In the genomic region with DNA sequence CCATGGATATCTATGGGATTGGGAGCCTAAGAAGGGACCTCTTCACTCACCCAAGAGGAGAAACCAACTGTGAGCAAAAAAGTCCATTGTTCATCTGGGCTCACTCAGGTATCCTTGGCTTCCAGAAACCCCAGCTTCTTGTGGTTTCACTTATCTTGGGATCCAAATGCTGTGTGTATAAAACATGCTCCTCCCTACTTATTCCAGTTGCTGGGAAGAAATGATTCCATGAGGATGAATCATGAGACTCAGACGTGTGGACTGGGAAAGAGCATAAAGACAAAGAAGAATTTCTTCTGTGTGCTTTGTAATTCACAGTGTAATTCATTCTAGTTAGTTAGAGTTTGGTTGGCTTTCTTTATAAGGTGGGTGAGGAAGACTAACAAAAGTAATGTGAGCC, we compare ENCODE assay signal across 25 cellular contexts.
DNase-seq lines count a peak whose midpoint lies in the region; ATAC-seq, FAIRE-seq and TF ChIP-seq lines count a peak whose summit lies in the region.
"Had no signal": no experiment of that assay in that cellular context is flagged by ENCODE, and none has a peak within 500 bp of the region (broad histone marks: within the 10 kb centered on the region; RNA-seq: fewer than 3 reads in every experiment).

No MANE protein-coding gene starts in this region.

- no peak for TF ChIP-seq RAD21 in A549 (conservative IDR thresholded peaks at IDR 0.05 in 1 of 2, IDR thresholded peaks at IDR 0.05 in 1 of 2)

- no peaks in the 10 kb centered on the region for H3K4me1 ChIP-seq in A549
- H3K4me1 ChIP-seq: Peyer's patch had no signal

- peak overlapping the region; percentile 27 for H3K4me2 ChIP-seq in A549
- H3K4me2 ChIP-seq: SK-N-SH had no signal

- FAIRE-seq in A549 (lab: Jason Lieb, UNC), result no peak
- FAIRE-seq: GM18507, GM19239, HepG2, K562 had no signal

- no peak overlapping the region for H3K4me3 ChIP-seq in A549
- H3K4me3 ChIP-seq: K562, Peyer's patch had no signal

- DNase-seq in A549 (ENCODE audit: low read depth in 1 of 2, low spot score in 1 of 2) (no peak), NCI-H69 (lab: John Stamatoyannopoulos, UW) (peak; percentile 18), astrocyte of the hippocampus (ENCODE audit: low read depth, low spot score) (peak; percentile 82), kidney glomerular epithelial cell (lab: John Stamatoyannopoulos, UW) (peak; percentile 71), RPMI8226 (no peak)
- no peak for DNase-seq in stimulated activated CD4-positive, alpha-beta T cell treated with anti-CD3 and anti-CD28 coated beads, Interleukin-2, amount 100 ng/mL, for 48 hours
- DNase-seq: 8988T; CD8-positive, alpha-beta memory T cell; GDM1; NCI-H1092; NCI-H146; NCI-H2029; NCI-H226; NCI-H510A treated with DMSO at 0.1 percent for 48 hours; NCI-H82; Peyer's patch; SHP77 treated with DMSO at 0.1 percent for 48 hours; SK-N-SH had no signal

- POLR2A ChIA-PET in A549 (lab: Yijun Ruan, JAX), result no interaction called here

- no peak for TF ChIP-seq CTCF in A549 (IDR thresholded peaks at IDR 0.05)

- 0% methylated on average over 1 of the region's 1 CpG for WGBS in A549 (ENCODE audit: missing lambda C conversion rate)

- CTCF ChIA-PET in A549 (lab: Yijun Ruan, JAX), result interaction anchor here (2.0 kb wide), 1 partner anchor 15 kb away, joined by 5 read pairs; no protein-coding TSS in a partner anchor

- H3K27ac ChIP-seq in A549, result no peak overlapping the region
- H3K27ac ChIP-seq: C4-2B, Peyer's patch had no signal

- no peak for TF ChIP-seq POLR2A in A549 (IDR thresholded peaks at IDR 0.05; ENCODE audit: low read length)

- no peak for TF ChIP-seq EP300 in A549 (IDR thresholded peaks at IDR 0.05)

- peak in 1 of 2 experiments; percentile 49; a peak in 3 of 6 replicates for ATAC-seq in A549
- no peak for ATAC-seq in GM18520 (IDR thresholded peaks at IDR 0.05; ENCODE audit: unreplicated experiment)
- ATAC-seq in GM18907 (IDR thresholded peaks at IDR 0.05; ENCODE audit: unreplicated experiment), result no peak
- ATAC-seq: HepG2, K562 had no signal

- no peaks in the 10 kb centered on the region for H3K9me3 ChIP-seq in A549
- H3K9me3 ChIP-seq: Peyer's patch, SK-N-SH had no signal

TF ChIP-seq in A549, 52 proteins besides CTCF, POLR2A, EP300 and RAD21:
- TF ChIP-seq BCL3 (IDR thresholded peaks at IDR 0.05), result no peak
- no peak for TF ChIP-seq RCOR1 (IDR thresholded peaks at IDR 0.05; ENCODE audit: low read depth, low read length)
- TF ChIP-seq BHLHE40 (IDR thresholded peaks at IDR 0.05; ENCODE audit: low read depth, low read length), result no peak
- no peak for TF ChIP-seq NR3C1 (IDR thresholded peaks at IDR 0.05)
- no peak for TF ChIP-seq EHMT2 (IDR thresholded peaks at IDR 0.05; ENCODE audit: low read depth)
TF ChIP-seq in A549: peak in this region for 0.

Comparison
In these comparisons a context has a peak if more than half of its experiments do, and no peak if none do; other contexts are left out.
1. DNase-seq: peak in NCI-H69 (single experiment), astrocyte of the hippocampus (single experiment) and kidney glomerular epithelial cell (single experiment); none in A549 (0 of 2), stimulated activated CD4-positive, alpha-beta T cell treated with anti-CD3 and anti-CD28 coated beads, Interleukin-2, amount 100 ng/mL, for 48 hours (0 of 2) and RPMI8226 (single experiment).